9 cellular contexts compared by ENCODE assay signal in the genomic region with DNA sequence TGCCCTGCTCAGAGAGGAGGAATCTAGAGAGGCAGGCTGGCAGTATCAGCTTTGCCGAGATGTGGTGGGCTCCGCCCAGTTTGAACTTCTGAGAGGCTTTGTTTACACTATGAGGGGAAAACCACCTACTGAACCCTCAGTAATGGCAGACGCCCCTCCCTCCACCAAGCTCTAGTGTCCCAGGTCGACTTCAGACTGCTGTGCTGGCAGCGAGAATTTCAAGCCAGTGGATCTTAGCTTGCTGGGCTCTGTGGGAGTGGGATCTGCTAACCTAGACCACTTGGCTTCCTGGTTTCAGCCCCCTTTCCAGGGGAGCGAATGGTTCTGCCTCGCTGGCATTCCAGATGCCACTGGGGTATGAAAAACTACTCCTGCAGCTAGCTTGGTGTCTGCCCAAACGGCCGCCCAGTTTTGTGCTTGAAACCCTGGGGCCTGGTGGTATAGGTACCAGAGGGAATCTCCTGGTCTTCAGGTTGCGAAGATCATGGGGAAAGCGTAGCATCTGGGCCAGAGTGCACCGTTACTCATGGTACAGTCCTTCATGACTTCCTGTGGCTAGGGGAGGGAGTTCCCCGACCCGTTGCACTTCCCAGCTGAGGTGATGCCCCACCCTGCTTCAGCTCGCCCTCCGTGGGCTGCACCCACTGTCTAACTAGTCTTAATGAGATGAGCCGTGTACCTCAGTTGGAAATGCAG. TPM values are rescaled to one million over a fixed set of nuclear protein-coding genes. Genes with fewer than 3 reads are reported as not detected.
DNase-seq lines count a peak whose midpoint lies in the region; ATAC-seq and TF ChIP-seq lines count a peak whose summit lies in the region.
"Had no signal": no experiment of that assay in that cellular context is flagged by ENCODE, and none has a peak within 500 bp of the region (broad histone marks: within the 10 kb centered on the region; RNA-seq: fewer than 3 reads in every experiment).

No MANE protein-coding gene starts in this region.

- peak overlapping the region; percentile 40 for H3K4me3 Mint-ChIP-seq in activated CD4-positive, alpha-beta T cell treated with anti-CD3 and anti-CD28 coated beads for 36 hours
- H3K4me3 Mint-ChIP-seq in natural killer cell: peak overlapping the region; percentile 81

- no peak overlapping the region for H2BK12ac ChIP-seq in mesenchymal stem cell (ENCODE audit: low read length in 2 of 2)

- peaks cover 45% of the 10 kb centered on the region for H3K4me1 Mint-ChIP-seq in activated CD4-positive, alpha-beta T cell treated with anti-CD3 and anti-CD28 coated beads for 36 hours
- H3K4me1 Mint-ChIP-seq in natural killer cell: peaks cover 49 to 51% of the 10 kb centered on the region in 2 donors

- H3K27me3 Mint-ChIP-seq in activated CD4-positive, alpha-beta T cell treated with anti-CD3 and anti-CD28 coated beads for 36 hours: no peaks in the 10 kb centered on the region
- no peaks in the 10 kb centered on the region for H3K27me3 Mint-ChIP-seq in natural killer cell (ENCODE audit: low read depth in 2 of 2)

- H3K4me1 ChIP-seq in esophagus squamous epithelium: peaks cover 0 to 14% (median 11%) of the 10 kb centered on the region in 3 donors
- H3K4me1 ChIP-seq in mesenchymal stem cell (ENCODE audit: control insufficient read depth, insufficient read depth, low read depth, low read length): no peaks in the 10 kb centered on the region

- intact Hi-C loops in activated CD4-positive, alpha-beta T cell treated with anti-CD3 and anti-CD28 coated beads for 36 hours (cut with DNase I, micrococcal nuclease): loop anchor here in 1 of 2 experiments (5.0 kb wide), 1 partner anchor 33 kb away; no protein-coding TSS in a partner anchor
- intact Hi-C loops in natural killer cell (cut with micrococcal nuclease): loop anchor here (1.0 to 2.0 kb wide), 2 partner anchors 19 to 45 kb away; no protein-coding TSS in a partner anchor
- intact Hi-C loops in esophagus squamous epithelium (cut with DNase I): no loop called here

- peaks cover 5% of the 10 kb centered on the region for H3K9me3 Mint-ChIP-seq in activated CD4-positive, alpha-beta T cell treated with anti-CD3 and anti-CD28 coated beads for 36 hours (ENCODE audit: low read depth)
- H3K9me3 Mint-ChIP-seq in natural killer cell: peaks cover 7 to 8% of the 10 kb centered on the region in 2 donors

- POLR2A ChIA-PET in activated CD4-positive, alpha-beta T cell treated with anti-CD3 and anti-CD28 coated beads for 36 hours (lab: Charles Lee): no interaction called here

- CTCF ChIA-PET in activated CD4-positive, alpha-beta T cell treated with anti-CD3 and anti-CD28 coated beads for 36 hours (lab: Charles Lee): interaction anchor here (0.6 to 2.5 kb wide), 5 partner anchors 8 to 1498 kb away, joined by 3 to 6 read pairs (median 3); no protein-coding TSS in a partner anchor

- no peaks in the 10 kb centered on the region for H3K36me3 ChIP-seq in esophagus squamous epithelium
- no peaks in the 10 kb centered on the region for H3K36me3 ChIP-seq in mesenchymal stem cell (ENCODE audit: control insufficient read depth in 1 of 2, insufficient read depth in 2 of 2, low read depth in 1 of 2, low read length in 2 of 2)

- H2BK15ac ChIP-seq in mesenchymal stem cell (ENCODE audit: low read depth, poor library complexity, severe bottlenecking): no peak overlapping the region

- peak in 1 of 4 donors; percentile 7 for TF ChIP-seq POLR2A in esophagus squamous epithelium (IDR thresholded peaks at IDR 0.05)

- H3K27me3 ChIP-seq in esophagus squamous epithelium: no peaks in the 10 kb centered on the region
- H3K27me3 ChIP-seq in mesenchymal stem cell (ENCODE audit: control insufficient read depth in 1 of 2, insufficient read depth in 1 of 2, low read length in 2 of 2): no peaks in the 10 kb centered on the region

- no peak overlapping the region for H2AFZ ChIP-seq in mesenchymal stem cell (ENCODE audit: low read depth, low read length)

- H2BK120ac ChIP-seq in mesenchymal stem cell (ENCODE audit: low read depth, low read length): no peak overlapping the region

- no peak overlapping the region for H4K91ac ChIP-seq in mesenchymal stem cell (ENCODE audit: low read length)

- no peak overlapping the region for H3K9ac ChIP-seq in mesenchymal stem cell (ENCODE audit: low read length)

- 39 to 68% methylated on average over 8 to 9 of the region's 17 CpGs for WGBS in esophagus squamous epithelium, 2 donors
- 91% methylated on average over 16 of the region's 17 CpGs for WGBS in mesenchymal stem cell

- H3K23ac ChIP-seq in mesenchymal stem cell (ENCODE audit: low read length in 2 of 2): no peak overlapping the region

- ATAC-seq in GM18508 (IDR thresholded peaks at IDR 0.05; ENCODE audit: insufficient read depth, unreplicated experiment) (peak; percentile 53), HG02798 (IDR thresholded peaks at IDR 0.05; ENCODE audit: poor library complexity, unreplicated experiment) (peak; percentile 80), natural killer cell (peak; percentile 86 to 92 (median 87))
- ATAC-seq in activated CD4-positive, alpha-beta T cell treated with anti-CD3 and anti-CD28 coated beads for 36 hours: peak; percentile 77

- peaks cover 3% of the 10 kb centered on the region for H3K36me3 Mint-ChIP-seq in activated CD4-positive, alpha-beta T cell treated with anti-CD3 and anti-CD28 coated beads for 36 hours (ENCODE audit: low read depth)
- peaks cover 25% of the 10 kb centered on the region for H3K36me3 Mint-ChIP-seq in natural killer cell

- no peak overlapping the region for H2AK5ac ChIP-seq in mesenchymal stem cell (ENCODE audit: low read length, severe bottlenecking)

- H3K27ac ChIP-seq in esophagus squamous epithelium (no peak overlapping the region), mesenchymal stem cell (ENCODE audit: low read length, poor library complexity, severe bottlenecking) (no peak overlapping the region)
- H3K27ac ChIP-seq: VCaP had no signal

- peak; percentile 69 for DNase-seq in activated CD4-positive, alpha-beta T cell treated with anti-CD3 and anti-CD28 coated beads for 36 hours
- DNase-seq in natural killer cell: peak; percentile 60
- no peak for DNase-seq in esophagus squamous epithelium (lab: John Stamatoyannopoulos, UW)
- DNase-seq in NCI-H748 treated with DMSO at 0.1 percent for 48 hours (lab: John Stamatoyannopoulos, UW): no peak
- no peak for DNase-seq in mesenchymal stem cell
- no peak for DNase-seq in SKM-1 (lab: John Stamatoyannopoulos, UW; ENCODE audit: unreplicated experiment)

- peak overlapping the region; percentile 39 for H3K27ac Mint-ChIP-seq in activated CD4-positive, alpha-beta T cell treated with anti-CD3 and anti-CD28 coated beads for 36 hours
- peak overlapping the region; percentile 86 to 88 for H3K27ac Mint-ChIP-seq in natural killer cell

- no peak overlapping the region for H3K14ac ChIP-seq in mesenchymal stem cell (ENCODE audit: low read length in 2 of 2)

- TF ChIP-seq CTCF in natural killer cell (IDR thresholded peaks at IDR 0.05) (no peak), esophagus squamous epithelium (IDR thresholded peaks at IDR 0.05) (no peak)

- H3K4ac ChIP-seq in mesenchymal stem cell (ENCODE audit: low read depth in 1 of 2, low read length in 2 of 2): no peak overlapping the region

- H3K79me1 ChIP-seq in mesenchymal stem cell (replicated peaks; ENCODE audit: low read length, poor library complexity, severe bottlenecking): no peaks in the 10 kb centered on the region

- H3K9me3 ChIP-seq in esophagus squamous epithelium: no peaks in the 10 kb centered on the region
- peaks cover 4% of the 10 kb centered on the region for H3K9me3 ChIP-seq in mesenchymal stem cell (ENCODE audit: control insufficient read depth, low read length)

- no peak overlapping the region for H3K18ac ChIP-seq in mesenchymal stem cell (ENCODE audit: low read depth in 1 of 2, low read length in 2 of 2)

- H4K8ac ChIP-seq in mesenchymal stem cell (ENCODE audit: low read length): no peak overlapping the region

- H2BK5ac ChIP-seq in mesenchymal stem cell (ENCODE audit: low read depth, low read length, poor library complexity, severe bottlenecking): no peak overlapping the region

- H3K4me2 ChIP-seq in mesenchymal stem cell (ENCODE audit: low read length, poor library complexity, severe bottlenecking): no peak overlapping the region

- peak overlapping the region in 1 of 4 donors; percentile 15 for H3K4me3 ChIP-seq in esophagus squamous epithelium
- no peak overlapping the region for H3K4me3 ChIP-seq in mesenchymal stem cell (ENCODE audit: insufficient read depth in 1 of 2, low read depth in 1 of 2, low read length in 2 of 2)

RNA-seq across cellular contexts. Expression of a gene that starts 43.6 kb away (rescaled TPM):
- total RNA-seq in activated CD4-positive, alpha-beta T cell treated with anti-CD3 and anti-CD28 coated beads for 36 hours: 10 to 100 TPM; 20.8 to 22.9 TPM
- total RNA-seq in natural killer cell (10 to 100 TPM; 40.9 to 59.4 (median 46.4) TPM), esophagus squamous epithelium (10 to 100 TPM in 3 of 4 donors, 1 to 10 TPM in 1; 4.2 to 16.5 (median 12.8) TPM)
- polyA plus RNA-seq in mesenchymal stem cell (2013, experiment 1 of 2): 20.5 TPM
- polyA plus RNA-seq in mesenchymal stem cell (2013, experiment 2 of 2): 21.6 TPM

Comparison
In these comparisons a context has a peak if more than half of its experiments do, and no peak if none do; other contexts are left out.
1. DNase-seq: peak in activated CD4-positive, alpha-beta T cell treated with anti-CD3 and anti-CD28 coated beads for 36 hours (single experiment) and natural killer cell (single experiment); none in esophagus squamous epithelium (single experiment), NCI-H748 treated with DMSO at 0.1 percent for 48 hours (single experiment), mesenchymal stem cell (single experiment) and SKM-1 (single experiment).
2. Peak in every context shown above with its lines, with median percentiles within 50 percentile points of each other: ATAC-seq.